24 cellular contexts compared by ENCODE assay signal in the genomic region with DNA sequence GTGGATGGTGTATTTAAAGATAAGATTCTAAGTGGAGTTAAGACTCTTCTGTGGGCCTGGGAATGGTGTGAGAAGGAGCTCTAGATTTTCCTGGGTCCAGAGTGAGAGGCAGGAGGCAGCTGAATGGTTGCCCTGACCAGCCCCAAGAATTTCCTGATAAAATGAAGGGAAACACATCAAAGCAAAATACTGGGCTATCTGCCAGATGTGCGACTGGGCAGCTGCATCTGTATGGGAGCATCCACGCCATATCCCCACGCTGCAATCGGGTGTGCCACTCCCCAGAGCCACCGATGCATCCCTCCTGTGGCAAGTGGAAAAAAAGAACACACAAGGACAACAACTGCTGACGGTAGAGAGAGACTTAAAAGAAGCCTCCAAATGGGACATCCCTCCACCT.
"Had no signal": no experiment of that assay in that cellular context is flagged by ENCODE, and none has a peak within 500 bp of the region (broad histone marks: within the 10 kb centered on the region; RNA-seq: fewer than 3 reads in every experiment).

No MANE protein-coding gene starts in this region.

- H3K4me3 ChIP-seq: coronary artery, gastrocnemius medialis, left lung, mucosa of descending colon, neural progenitor cell, right lobe of liver, smooth muscle cell, suprapubic skin, transverse colon, vagina had no signal

- H3K27ac ChIP-seq: coronary artery, epithelial cell of prostate, gastrocnemius medialis, left lung, neural progenitor cell, parathyroid adenoma, right lobe of liver, suprapubic skin, transverse colon, vagina had no signal

- H3K36me3 ChIP-seq: gastrocnemius medialis, left lung, neural progenitor cell, right lobe of liver, suprapubic skin, transverse colon, vagina had no signal

- H3K4me1 ChIP-seq: gastrocnemius medialis, left lung, neural progenitor cell, right lobe of liver, suprapubic skin, transverse colon, vagina had no signal

- ATAC-seq: esophagus mucosa; gastrocnemius medialis; left cardiac atrium; left lung; mucosa of descending colon; naive thymus-derived CD4-positive, alpha-beta T cell; stimulated activated naive CD8-positive, alpha-beta T cell treated with anti-CD3 and anti-CD28 coated beads, Interleukin-15, amount 100 ng/mL, for 72 hours had no signal

- H3K79me2 ChIP-seq: parathyroid adenoma had no signal

- DNase-seq: dermis blood vessel endothelial cell; foreskin fibroblast; gastrocnemius medialis; left cardiac atrium; left lung; mesenchymal stem cell; mucosa of descending colon; naive thymus-derived CD4-positive, alpha-beta T cell; right lobe of liver; stimulated activated CD4-positive, alpha-beta T cell treated with anti-CD3 and anti-CD28 coated beads, Interleukin-12 subunit alpha, Interleukin-12 subunit beta, amount 100 ng/mL, for 4 hours; stimulated activated CD4-positive, alpha-beta T cell treated with anti-CD3 and anti-CD28 coated beads, Interleukin-1b, Interleukin-23, amount 100 ng/mL, for 48 hours; stimulated activated CD4-positive, alpha-beta T cell treated with anti-CD3 and anti-CD28 coated beads, Interleukin-4, amount 100 ng/mL, for 1 hour; stimulated activated CD8-positive, alpha-beta memory T cell treated with anti-CD3 and anti-CD28 coated beads, Interleukin-4, amount 100 ng/mL, for 48 hours; stimulated activated naive CD4-positive, alpha-beta T cell; stimulated activated naive CD8-positive, alpha-beta T cell treated with anti-CD3 and anti-CD28 coated beads, Interleukin-15, amount 100 ng/mL, for 72 hours; transverse colon had no signal

- H3K9me3 ChIP-seq: gastrocnemius medialis, left lung, mucosa of descending colon, right lobe of liver, suprapubic skin, transverse colon, vagina had no signal

- H3K27me3 ChIP-seq: gastrocnemius medialis, left lung, neural progenitor cell, right lobe of liver, suprapubic skin, transverse colon, vagina had no signal

- H2AFZ ChIP-seq: neural progenitor cell, parathyroid adenoma had no signal

- H3K4me2 ChIP-seq: neural progenitor cell, smooth muscle cell had no signal

- H3K9ac ChIP-seq: neural progenitor cell, parathyroid adenoma had no signal
